Comparison of ENCODE assay signal across 8 cellular contexts in genomic region chr18:63025251-63025710, GRCh38.
DNase-seq lines count a peak whose midpoint lies in the region; ATAC-seq and TF ChIP-seq lines count a peak whose summit lies in the region.

No MANE protein-coding gene starts in this region.

- no peak overlapping the region for H3K9ac ChIP-seq in Loucy (ENCODE audit: low read depth, low read length, poor library complexity, severe bottlenecking)

- ATAC-seq in left lobe of liver (peak; percentile 74), HG02973 (IDR thresholded peaks at IDR 0.05; ENCODE audit: unreplicated experiment) (no peak), HG02642 (IDR thresholded peaks at IDR 0.05; ENCODE audit: poor library complexity, unreplicated experiment) (no peak)

- H3K4me3 ChIP-seq in Loucy (ENCODE audit: low read length, poor library complexity, severe bottlenecking) (no peak overlapping the region), astrocyte of the spinal cord (ENCODE audit: low read depth, low read length) (no peak overlapping the region)

- H3K27me3 ChIP-seq in Loucy (ENCODE audit: insufficient read depth, low read length, poor library complexity, severe bottlenecking) = no peaks in the 10 kb centered on the region

- no peak overlapping the region for H2AFZ ChIP-seq in Loucy (ENCODE audit: low read length)

- no peaks in the 10 kb centered on the region for H4K20me1 ChIP-seq in Loucy (ENCODE audit: insufficient read depth, low read length, poor library complexity, severe bottlenecking)

- no peaks in the 10 kb centered on the region for H3F3A ChIP-seq in Loucy (ENCODE audit: low read depth)

- no peaks in the 10 kb centered on the region for H3K9me3 ChIP-seq in Loucy (ENCODE audit: insufficient read depth, low read depth, low read length)

- no peaks in the 10 kb centered on the region for H3K4me1 ChIP-seq in Loucy (ENCODE audit: insufficient read depth, low read length, poor library complexity, severe bottlenecking)

- in situ Hi-C loops in astrocyte of the spinal cord (cut with HindIII; ENCODE audit: low sequenced_read_pairs) = no loop called here

- TF ChIP-seq CTCF in Loucy (conservative IDR thresholded peaks at IDR 0.05; ENCODE audit: low read length) (peak; percentile 77), astrocyte of the spinal cord (IDR thresholded peaks at IDR 0.05; ENCODE audit: low read depth, low read length) (peak; percentile 35)

- no peaks in the 10 kb centered on the region for H3K79me2 ChIP-seq in Loucy (ENCODE audit: insufficient read depth, low read length)

- H3K36me3 ChIP-seq in Loucy (ENCODE audit: insufficient read depth, low read length) = no peaks in the 10 kb centered on the region

- no peaks in the 10 kb centered on the region for H3K9me2 ChIP-seq in Loucy (replicated peaks; ENCODE audit: low read depth, low read length)

- DNase-seq in DMS153 (lab: John Stamatoyannopoulos, UW) (peak; percentile 13), astrocyte of the spinal cord (ENCODE audit: low read depth, low spot score) (no peak), left lobe of liver (ENCODE audit: low spot score) (no peak), middle frontal gyrus (ENCODE audit: extremely low spot score, low spot score) (no peak), T1000 (lab: John Stamatoyannopoulos, UW) (no peak)

- H3K4me2 ChIP-seq in Loucy (ENCODE audit: low read depth, low read length, poor library complexity, severe bottlenecking) = no peak overlapping the region
